Comparison of ENCODE assay signal across 17 cellular contexts in the genomic region with DNA sequence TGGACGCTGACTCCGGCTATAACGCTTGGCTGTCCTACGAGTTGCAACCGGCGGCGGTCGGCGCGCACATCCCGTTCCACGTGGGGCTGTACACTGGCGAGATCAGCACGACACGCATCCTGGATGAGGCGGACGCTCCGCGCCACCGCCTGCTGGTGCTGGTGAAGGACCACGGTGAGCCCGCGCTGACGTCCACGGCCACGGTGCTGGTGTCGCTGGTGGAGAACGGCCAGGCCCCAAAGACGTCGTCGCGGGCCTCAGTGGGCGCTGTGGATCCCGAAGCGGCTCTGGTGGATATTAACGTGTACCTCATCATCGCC. TPM values are rescaled to one million over a fixed set of nuclear protein-coding genes. Genes with fewer than 3 reads are reported as not detected.
DNase-seq lines count a peak whose midpoint lies in the region; ATAC-seq and TF ChIP-seq lines count a peak whose summit lies in the region.
"Had no signal": no experiment of that assay in that cellular context is flagged by ENCODE, and none has a peak within 500 bp of the region (broad histone marks: within the 10 kb centered on the region; RNA-seq: fewer than 3 reads in every experiment).

No MANE protein-coding gene starts in this region.

- H3K27me3 ChIP-seq in mesenchymal stem cell (ENCODE audit: control insufficient read depth in 1 of 2, insufficient read depth in 1 of 2, low read length in 2 of 2) (no peaks in the 10 kb centered on the region), upper lobe of right lung (peaks cover 12% of the 10 kb centered on the region), mammary epithelial cell (ENCODE audit: insufficient read depth, low read length) (no peaks in the 10 kb centered on the region)

- H3K27ac ChIP-seq in mesenchymal stem cell (ENCODE audit: low read length, poor library complexity, severe bottlenecking) (no peak overlapping the region), upper lobe of right lung (no peak overlapping the region), mammary epithelial cell (ENCODE audit: insufficient read depth, low read depth, low read length) (no peak overlapping the region)
- H3K27ac ChIP-seq: 22Rv1, A549, C4-2B, GM23248 had no signal

- no peak overlapping the region for H2BK120ac ChIP-seq in mesenchymal stem cell (ENCODE audit: low read depth, low read length)

- TF ChIP-seq CTCF in activated CD8-positive, alpha-beta T cell treated with anti-CD3 and anti-CD28 coated beads for 36 hours (IDR thresholded peaks at IDR 0.05) = no peak
- TF ChIP-seq CTCF in progenitor cell of endocrine pancreas (IDR thresholded peaks at IDR 0.05; ENCODE audit: unreplicated experiment) (no peak), upper lobe of right lung (IDR thresholded peaks at IDR 0.05) (no peak), mammary epithelial cell (conservative IDR thresholded peaks at IDR 0.05 in 1 of 2, IDR thresholded peaks at IDR 0.05 in 1 of 2; ENCODE audit: extremely low read depth in 1 of 2, insufficient read depth in 1 of 2, low read depth in 1 of 2, low read length in 2 of 2) (no peak)

- no peak overlapping the region for H3K14ac ChIP-seq in mesenchymal stem cell (ENCODE audit: low read length in 2 of 2)

- H2BK5ac ChIP-seq in mesenchymal stem cell (ENCODE audit: low read depth, low read length, poor library complexity, severe bottlenecking) = no peak overlapping the region

- H3K4ac ChIP-seq in mesenchymal stem cell (ENCODE audit: low read depth in 1 of 2, low read length in 2 of 2) = no peak overlapping the region

- BruUV-seq in mammary epithelial cell (replicated peaks; lab: Mats Ljungman, UMichigan) = no TSS peak

- POLR2A ChIA-PET in activated CD8-positive, alpha-beta T cell treated with anti-CD3 and anti-CD28 coated beads, Interleukin-2, amount 10 ng/mL, durations not matched to agents 7 days and 5 days (lab: Charles Lee) = no interaction called here
- POLR2A ChIA-PET in activated CD8-positive, alpha-beta T cell treated with anti-CD3 and anti-CD28 coated beads for 36 hours (lab: Charles Lee) = no interaction called here

- 96% methylated on average over 37 of the region's 37 CpGs for WGBS in mesenchymal stem cell
- no CpG with 5 or more reads among the region's 37 CpGs for WGBS in mammary epithelial cell (ENCODE audit: low coverage, missing lambda C conversion rate)

- H3K9ac ChIP-seq in mesenchymal stem cell (ENCODE audit: low read length) = no peak overlapping the region
- no peak overlapping the region for H3K9ac ChIP-seq in mammary epithelial cell (ENCODE audit: insufficient read depth, low read length)
- H3K9ac ChIP-seq: GM23248 had no signal

- no peak overlapping the region for H2BK15ac ChIP-seq in mesenchymal stem cell (ENCODE audit: low read depth, poor library complexity, severe bottlenecking)

- H3K4me3 Mint-ChIP-seq in activated CD8-positive, alpha-beta T cell treated with anti-CD3 and anti-CD28 coated beads, Interleukin-2, amount 10 ng/mL, durations not matched to agents 7 days and 5 days = peak overlapping the region; percentile 8
- H3K4me3 Mint-ChIP-seq in activated CD8-positive, alpha-beta T cell treated with anti-CD3 and anti-CD28 coated beads for 36 hours = no peak overlapping the region
- H3K4me3 Mint-ChIP-seq in progenitor cell of endocrine pancreas (ENCODE audit: low read depth) = no peak overlapping the region
- H3K4me3 Mint-ChIP-seq: CD4-positive, alpha-beta T cell had no signal

- peaks cover 13% of the 10 kb centered on the region for H3K9me3 Mint-ChIP-seq in activated CD8-positive, alpha-beta T cell treated with anti-CD3 and anti-CD28 coated beads, Interleukin-2, amount 10 ng/mL, durations not matched to agents 7 days and 5 days (ENCODE audit: insufficient read depth)
- H3K9me3 Mint-ChIP-seq in activated CD8-positive, alpha-beta T cell treated with anti-CD3 and anti-CD28 coated beads for 36 hours = peaks cover 15% of the 10 kb centered on the region
- H3K9me3 Mint-ChIP-seq in progenitor cell of endocrine pancreas (ENCODE audit: low read depth) = peaks cover 46% of the 10 kb centered on the region

- H3K9me3 ChIP-seq in mesenchymal stem cell (ENCODE audit: control insufficient read depth, low read length) (peaks cover 50% of the 10 kb centered on the region), upper lobe of right lung (no peaks in the 10 kb centered on the region), mammary epithelial cell (replicated peaks; ENCODE audit: insufficient read depth, low read length) (peaks cover 21% of the 10 kb centered on the region)
- H3K9me3 ChIP-seq: A549 had no signal

- H2BK12ac ChIP-seq in mesenchymal stem cell (ENCODE audit: low read length in 2 of 2) = no peak overlapping the region

- no peaks in the 10 kb centered on the region for H3K4me1 Mint-ChIP-seq in activated CD8-positive, alpha-beta T cell treated with anti-CD3 and anti-CD28 coated beads, Interleukin-2, amount 10 ng/mL, durations not matched to agents 7 days and 5 days (ENCODE audit: low read depth)
- no peaks in the 10 kb centered on the region for H3K4me1 Mint-ChIP-seq in activated CD8-positive, alpha-beta T cell treated with anti-CD3 and anti-CD28 coated beads for 36 hours (ENCODE audit: low read depth)
- H3K4me1 Mint-ChIP-seq in progenitor cell of endocrine pancreas (ENCODE audit: low read depth) = no peaks in the 10 kb centered on the region

- CTCF ChIA-PET in activated CD8-positive, alpha-beta T cell treated with anti-CD3 and anti-CD28 coated beads, Interleukin-2, amount 10 ng/mL, durations not matched to agents 7 days and 5 days (lab: Charles Lee) = no interaction called here
- CTCF ChIA-PET in activated CD8-positive, alpha-beta T cell treated with anti-CD3 and anti-CD28 coated beads for 36 hours (lab: Charles Lee) = no interaction called here
- CTCF ChIA-PET in mammary epithelial cell (lab: Charles Lee; ENCODE audit: low non-redundant PET) = no interaction called here

- H3K79me1 ChIP-seq in mesenchymal stem cell (replicated peaks; ENCODE audit: low read length, poor library complexity, severe bottlenecking) = peaks cover 3% of the 10 kb centered on the region

- H3K23ac ChIP-seq in mesenchymal stem cell (ENCODE audit: low read length in 2 of 2) = no peak overlapping the region

- no peak overlapping the region for H3K27ac Mint-ChIP-seq in activated CD8-positive, alpha-beta T cell treated with anti-CD3 and anti-CD28 coated beads, Interleukin-2, amount 10 ng/mL, durations not matched to agents 7 days and 5 days
- H3K27ac Mint-ChIP-seq in activated CD8-positive, alpha-beta T cell treated with anti-CD3 and anti-CD28 coated beads for 36 hours = no peak overlapping the region
- H3K27ac Mint-ChIP-seq in progenitor cell of endocrine pancreas = peak overlapping the region; percentile 20
- H3K27ac Mint-ChIP-seq: CD4-positive, alpha-beta T cell had no signal

- peaks cover 3% of the 10 kb centered on the region for H3K27me3 Mint-ChIP-seq in activated CD8-positive, alpha-beta T cell treated with anti-CD3 and anti-CD28 coated beads, Interleukin-2, amount 10 ng/mL, durations not matched to agents 7 days and 5 days (ENCODE audit: low read depth)
- H3K27me3 Mint-ChIP-seq in activated CD8-positive, alpha-beta T cell treated with anti-CD3 and anti-CD28 coated beads for 36 hours = peaks cover 42% of the 10 kb centered on the region
- H3K27me3 Mint-ChIP-seq in progenitor cell of endocrine pancreas = no peaks in the 10 kb centered on the region

- no peaks in the 10 kb centered on the region for H3K36me3 Mint-ChIP-seq in activated CD8-positive, alpha-beta T cell treated with anti-CD3 and anti-CD28 coated beads, Interleukin-2, amount 10 ng/mL, durations not matched to agents 7 days and 5 days (ENCODE audit: low read depth)
- H3K36me3 Mint-ChIP-seq in activated CD8-positive, alpha-beta T cell treated with anti-CD3 and anti-CD28 coated beads for 36 hours (ENCODE audit: low read depth) = peaks cover 13% of the 10 kb centered on the region
- peaks cover 74% of the 10 kb centered on the region for H3K36me3 Mint-ChIP-seq in progenitor cell of endocrine pancreas (ENCODE audit: insufficient read depth)

- no peaks in the 10 kb centered on the region for H3K79me2 ChIP-seq in mammary epithelial cell (ENCODE audit: insufficient read depth, low read length)

- H4K8ac ChIP-seq in mesenchymal stem cell (ENCODE audit: low read length) = no peak overlapping the region

- intact Hi-C loops in activated CD8-positive, alpha-beta T cell treated with anti-CD3 and anti-CD28 coated beads for 36 hours (cut with micrococcal nuclease) = no loop called here
- intact Hi-C loops in upper lobe of right lung (cut with DNase I) (loop anchor here (10.0 kb wide), 1 partner anchor 168 kb away; no protein-coding TSS in a partner anchor), mammary epithelial cell (cut with micrococcal nuclease) (no loop called here)

- no peak overlapping the region for H2AFZ ChIP-seq in mesenchymal stem cell (ENCODE audit: low read depth, low read length)
- H2AFZ ChIP-seq in mammary epithelial cell (ENCODE audit: low read depth, low read length) = no peak overlapping the region
- H2AFZ ChIP-seq: GM23248 had no signal

- H4K20me1 ChIP-seq in mammary epithelial cell (ENCODE audit: insufficient read depth, low read length) = no peaks in the 10 kb centered on the region

- ATAC-seq in activated CD8-positive, alpha-beta T cell treated with anti-CD3 and anti-CD28 coated beads, Interleukin-2, amount 10 ng/mL, durations not matched to agents 7 days and 5 days = no peak
- ATAC-seq in activated CD8-positive, alpha-beta T cell treated with anti-CD3 and anti-CD28 coated beads for 36 hours = no peak
- peak; percentile 40 for ATAC-seq in upper lobe of right lung
- ATAC-seq in HG03175 (IDR thresholded peaks at IDR 0.05; ENCODE audit: unreplicated experiment) = no peak
- ATAC-seq: A549 had no signal

- dilution Hi-C loops in mammary epithelial cell (cut with HindIII; ENCODE audit: low sequenced_read_pairs) = no loop called here

- in situ Hi-C loops in mammary epithelial cell (cut with MboI; ENCODE audit: low sequenced_read_pairs in 2 of 2) = loop anchor here in 1 of 2 donors (5.0 kb wide), 1 partner anchor 165 kb away; no protein-coding TSS in a partner anchor

- H3K18ac ChIP-seq in mesenchymal stem cell (ENCODE audit: low read depth in 1 of 2, low read length in 2 of 2) = no peak overlapping the region

- H3K36me3 ChIP-seq in mesenchymal stem cell (ENCODE audit: control insufficient read depth in 1 of 2, insufficient read depth in 2 of 2, low read depth in 1 of 2, low read length in 2 of 2) (peaks cover 0 to 15% of the 10 kb centered on the region in 2 experiments), upper lobe of right lung (no peaks in the 10 kb centered on the region), mammary epithelial cell (ENCODE audit: insufficient read depth, low read length) (no peaks in the 10 kb centered on the region)

- H3K4me1 ChIP-seq in mesenchymal stem cell (ENCODE audit: control insufficient read depth, insufficient read depth, low read depth, low read length) = peaks cover 8% of the 10 kb centered on the region
- H3K4me1 ChIP-seq in upper lobe of right lung = no peaks in the 10 kb centered on the region
- no peaks in the 10 kb centered on the region for H3K4me1 ChIP-seq in mammary epithelial cell (ENCODE audit: insufficient read depth, low read length)
- H3K4me1 ChIP-seq: A549, Caco-2 had no signal

- no peak overlapping the region for H3K4me2 ChIP-seq in mesenchymal stem cell (ENCODE audit: low read length, poor library complexity, severe bottlenecking)
- H3K4me2 ChIP-seq in mammary epithelial cell (ENCODE audit: insufficient read depth, low read depth, low read length) = no peak overlapping the region
- H3K4me2 ChIP-seq: A549 had no signal

- H3K4me3 ChIP-seq in mesenchymal stem cell (ENCODE audit: insufficient read depth in 1 of 2, low read depth in 1 of 2, low read length in 2 of 2) (no peak overlapping the region), upper lobe of right lung (no peak overlapping the region), mammary epithelial cell (replicated peaks in 1 of 3; ENCODE audit: insufficient read depth in 1 of 3, low read depth in 2 of 3, low read length in 3 of 3) (no peak overlapping the region)
- H3K4me3 ChIP-seq: A549, GM23248 had no signal

- no peak overlapping the region for H2AK5ac ChIP-seq in mesenchymal stem cell (ENCODE audit: low read length, severe bottlenecking)

- H4K91ac ChIP-seq in mesenchymal stem cell (ENCODE audit: low read length) = peak overlapping the region; percentile 15

- DNase-seq in activated CD8-positive, alpha-beta T cell treated with anti-CD3 and anti-CD28 coated beads, Interleukin-2, amount 10 ng/mL, durations not matched to agents 7 days and 5 days = no peak
- DNase-seq in activated CD8-positive, alpha-beta T cell treated with anti-CD3 and anti-CD28 coated beads for 36 hours = no peak
- DNase-seq in mesenchymal stem cell (no peak), progenitor cell of endocrine pancreas (ENCODE audit: low spot score, unreplicated experiment) (no peak), upper lobe of right lung (no peak), mammary epithelial cell (no peak), glomerular visceral epithelial cell (ENCODE audit: extremely low spot score) (no peak)
- DNase-seq: AML-193; Caco-2; CD4-positive, alpha-beta T cell; GM23248; HCEC 1CT had no signal

RNA-seq across cellular contexts. Expression of a gene that starts 2.1 kb away (rescaled TPM):
- not detected for total RNA-seq in activated CD8-positive, alpha-beta T cell treated with anti-CD3 and anti-CD28 coated beads, Interleukin-2, amount 10 ng/mL, durations not matched to agents 7 days and 5 days
- total RNA-seq in activated CD8-positive, alpha-beta T cell treated with anti-CD3 and anti-CD28 coated beads for 36 hours = not detected
- 7.4 TPM for polyA plus RNA-seq in mesenchymal stem cell (2013, experiment 1 of 2)
- polyA plus RNA-seq in mesenchymal stem cell (2013, experiment 2 of 2) = 6.7 TPM
- 12.9 and 13.7 TPM in 2 replicates for total RNA-seq in progenitor cell of endocrine pancreas
- total RNA-seq in upper lobe of right lung = 8.8 TPM
- total RNA-seq in mammary epithelial cell = 1 to 10 TPM in 1 of 2 donors, under 1 TPM in 1; 0.45 to 6.8 TPM
- 0.03 TPM for polyA plus RNA-seq in mammary epithelial cell
- not detected for polyA minus RNA-seq in mammary epithelial cell
- total RNA-seq: Caco-2; CD4-positive, alpha-beta T cell; GM23248 had no signal
- polyA plus RNA-seq: BJ, GM23248 had no signal

RNA-seq across cellular contexts. Expression of a gene that starts 4.7 kb away (rescaled TPM):
- not detected for total RNA-seq in activated CD8-positive, alpha-beta T cell treated with anti-CD3 and anti-CD28 coated beads, Interleukin-2, amount 10 ng/mL, durations not matched to agents 7 days and 5 days
- not detected for total RNA-seq in activated CD8-positive, alpha-beta T cell treated with anti-CD3 and anti-CD28 coated beads for 36 hours
- 0.30 TPM for polyA plus RNA-seq in mesenchymal stem cell (2013, experiment 1 of 2)
- polyA plus RNA-seq in mesenchymal stem cell (2013, experiment 2 of 2) = 0.29 TPM
- total RNA-seq in progenitor cell of endocrine pancreas (3.5 and 3.9 TPM in 2 replicates), upper lobe of right lung (2.3 TPM), mammary epithelial cell (1 to 10 TPM in 1 of 2 donors, under 1 TPM in 1; 0.52 to 1.2 TPM)
- 0.11 TPM for polyA plus RNA-seq in mammary epithelial cell
- not detected for polyA minus RNA-seq in mammary epithelial cell
- total RNA-seq: Caco-2; CD4-positive, alpha-beta T cell; GM23248 had no signal
- polyA plus RNA-seq: BJ, GM23248 had no signal

RNA-seq across cellular contexts. Expression of a gene that starts 8.5 kb away (rescaled TPM):
- total RNA-seq in activated CD8-positive, alpha-beta T cell treated with anti-CD3 and anti-CD28 coated beads, Interleukin-2, amount 10 ng/mL, durations not matched to agents 7 days and 5 days = not detected
- not detected for total RNA-seq in activated CD8-positive, alpha-beta T cell treated with anti-CD3 and anti-CD28 coated beads for 36 hours
- polyA plus RNA-seq in mesenchymal stem cell (2013, experiment 1 of 2) = 0.11 TPM
- polyA plus RNA-seq in mesenchymal stem cell (2013, experiment 2 of 2) = 0.01 TPM
- 10.0 and 10.5 TPM in 2 replicates for total RNA-seq in progenitor cell of endocrine pancreas
- 0.38 TPM for total RNA-seq in upper lobe of right lung
- 1 to 10 TPM in 1 of 2 donors, under 1 TPM in 1; 0.21 to 2.0 TPM for total RNA-seq in mammary epithelial cell
- polyA plus RNA-seq in mammary epithelial cell = 1.2 TPM
- polyA minus RNA-seq in mammary epithelial cell = not detected
- total RNA-seq: Caco-2; CD4-positive, alpha-beta T cell; GM23248 had no signal
- polyA plus RNA-seq: BJ, GM23248 had no signal

RNA-seq across cellular contexts. Expression of a gene that starts 21.5 kb away (rescaled TPM):
- not detected for total RNA-seq in activated CD8-positive, alpha-beta T cell treated with anti-CD3 and anti-CD28 coated beads, Interleukin-2, amount 10 ng/mL, durations not matched to agents 7 days and 5 days
- total RNA-seq in activated CD8-positive, alpha-beta T cell treated with anti-CD3 and anti-CD28 coated beads for 36 hours = not detected
- 11.2 TPM for polyA plus RNA-seq in mesenchymal stem cell (2013, experiment 1 of 2)
- 11.6 TPM for polyA plus RNA-seq in mesenchymal stem cell (2013, experiment 2 of 2)
- 18.3 and 19.2 TPM in 2 replicates for total RNA-seq in progenitor cell of endocrine pancreas
- total RNA-seq in upper lobe of right lung = 1.7 TPM
- total RNA-seq in mammary epithelial cell = 1 to 10 TPM in 1 of 2 donors, under 1 TPM in 1; 0.19 to 1.3 TPM
- 0.01 TPM for polyA plus RNA-seq in mammary epithelial cell
- not detected for polyA minus RNA-seq in mammary epithelial cell
- total RNA-seq: CD4-positive, alpha-beta T cell had no signal

RNA-seq across cellular contexts. Expression of a gene that starts 29.0 kb away (rescaled TPM):
- not detected for total RNA-seq in activated CD8-positive, alpha-beta T cell treated with anti-CD3 and anti-CD28 coated beads, Interleukin-2, amount 10 ng/mL, durations not matched to agents 7 days and 5 days
- total RNA-seq in activated CD8-positive, alpha-beta T cell treated with anti-CD3 and anti-CD28 coated beads for 36 hours = not detected
- 0.01 TPM for polyA plus RNA-seq in mesenchymal stem cell (2013, experiment 1 of 2)
- polyA plus RNA-seq in mesenchymal stem cell (2013, experiment 2 of 2) = 0.01 TPM
- total RNA-seq in progenitor cell of endocrine pancreas (3.4 and 3.8 TPM in 2 replicates), upper lobe of right lung (0.20 TPM), mammary epithelial cell (under 1 TPM; 0.07 to 0.83 TPM)
- not detected for polyA plus RNA-seq in mammary epithelial cell
- not detected for polyA minus RNA-seq in mammary epithelial cell
- total RNA-seq: Caco-2; CD4-positive, alpha-beta T cell; GM23248 had no signal
